Comparison of ENCODE assay signal across 35 cellular contexts in genomic region chr6:85650606-85651005, GRCh38.
"Had no signal": no experiment of that assay in that cellular context is flagged by ENCODE, and none has a peak within 500 bp of the region (broad histone marks: within the 10 kb centered on the region; RNA-seq: fewer than 3 reads in every experiment).

No MANE protein-coding gene starts in this region.

- H3K27ac ChIP-seq: adrenal gland, body of pancreas, brain microvascular endothelial cell, breast epithelium, VCaP had no signal

- DNase-seq: activated B cell treated with CpG ODN at 0.5 μM for 24 hours; activated CD4-positive, alpha-beta memory T cell treated with anti-CD3 and anti-CD28 coated beads, Interleukin-2, amount 10 ng/mL, durations not matched to agents 7 days and 5 days; activated CD4-positive, alpha-beta T cell treated with anti-CD3 and anti-CD28 coated beads for 4 hours; activated CD4-positive, alpha-beta T cell treated with anti-CD3 and anti-CD28 coated beads, Interleukin-2, amount 10 ng/mL, durations not matched to agents 24 days and 14 days; activated CD4-positive, alpha-beta T cell treated with anti-CD3 and anti-CD28 coated beads, Interleukin-2, amount 50 U/mL, for 48 hours; activated CD4-positive, CD25-positive, alpha-beta regulatory T cell treated with anti-CD3 and anti-CD28 coated beads, Interleukin-2, amount 50 U/mL, for 72 hours; activated CD8-positive, alpha-beta memory T cell treated with anti-CD3 and anti-CD28 coated beads for 24 hours; activated CD8-positive, alpha-beta memory T cell treated with anti-CD3 and anti-CD28 coated beads, Interleukin-2, amount 10 ng/mL, durations not matched to agents 7 days and 5 days; activated CD8-positive, alpha-beta memory T cell treated with anti-CD3 and anti-CD28 coated beads, Interleukin-2, amount 50 U/mL, for 48 hours; activated CD8-positive, alpha-beta T cell treated with anti-CD3 and anti-CD28 coated beads, Interleukin-2, amount 10 ng/mL, durations not matched to agents 7 days and 5 days; activated effector memory CD4-positive, alpha-beta T cell treated with Interleukin-2 at 50 U/mL for 16 hours; activated gamma-delta T cell; activated naive CD4-positive, alpha-beta T cell treated with anti-CD3 and anti-CD28 coated beads, Interleukin-2, amount 10 ng/mL, durations not matched to agents 7 days and 5 days; activated naive CD4-positive, alpha-beta T cell treated with Interleukin-2 at 50 U/mL for 16 hours; activated naive CD8-positive, alpha-beta T cell treated with anti-CD3 and anti-CD28 coated beads, Interleukin-2, amount 10 ng/mL, durations not matched to agents 7 days and 5 days; activated T-cell treated with anti-CD3 and anti-CD28 coated beads, Interleukin-2, amount 50 U/mL, for 24 hours; activated T-cell treated with anti-CD3 and anti-CD28 coated beads, Interleukin-2, amount 50 U/mL, for 48 hours; adrenal gland; amniotic stem cell; aorta; body of pancreas; brain microvascular endothelial cell; central memory CD4-positive, alpha-beta T cell; T-helper 1 cell; T-helper 2 cell; T-helper 9 cell had no signal

- H3K36me3 Mint-ChIP-seq: activated CD8-positive, alpha-beta memory T cell treated with anti-CD3 and anti-CD28 coated beads, Interleukin-2, amount 10 ng/mL, durations not matched to agents 7 days and 5 days; activated naive CD4-positive, alpha-beta T cell treated with anti-CD3 and anti-CD28 coated beads, Interleukin-2, amount 10 ng/mL, durations not matched to agents 7 days and 5 days; activated naive CD4-positive, alpha-beta T cell treated with anti-CD3 and anti-CD28 coated beads, Interleukin-2, amount 50 U/mL, for 24 hours; activated naive CD8-positive, alpha-beta T cell; activated naive CD8-positive, alpha-beta T cell treated with anti-CD3 and anti-CD28 coated beads, Interleukin-2, amount 10 ng/mL, durations not matched to agents 7 days and 5 days had no signal

- H3K4me3 Mint-ChIP-seq: activated B cell treated with CpG ODN at 0.5 μM for 24 hours; activated CD4-positive, alpha-beta memory T cell treated with anti-CD3 and anti-CD28 coated beads, Interleukin-2, amount 10 ng/mL, durations not matched to agents 7 days and 5 days; activated CD4-positive, alpha-beta T cell treated with anti-CD3 and anti-CD28 coated beads, Interleukin-2, amount 10 ng/mL, durations not matched to agents 24 days and 14 days; activated CD8-positive, alpha-beta memory T cell treated with anti-CD3 and anti-CD28 coated beads, Interleukin-2, amount 10 ng/mL, durations not matched to agents 7 days and 5 days; activated CD8-positive, alpha-beta T cell treated with anti-CD3 and anti-CD28 coated beads, Interleukin-2, amount 10 ng/mL, durations not matched to agents 7 days and 5 days; activated naive CD4-positive, alpha-beta T cell treated with anti-CD3 and anti-CD28 coated beads, Interleukin-2, amount 10 ng/mL, durations not matched to agents 7 days and 5 days; activated naive CD4-positive, alpha-beta T cell treated with anti-CD3 and anti-CD28 coated beads, Interleukin-2, amount 50 U/mL, for 24 hours; activated naive CD8-positive, alpha-beta T cell; activated naive CD8-positive, alpha-beta T cell treated with anti-CD3 and anti-CD28 coated beads, Interleukin-2, amount 10 ng/mL, durations not matched to agents 7 days and 5 days; activated T-cell treated with anti-CD3 and anti-CD28 coated beads, Interleukin-2, amount 50 U/mL, for 24 hours; T-helper 1 cell treated with Interleukin-12 subunit alpha and Interleukin-12 subunit beta and Interleukin-4 antibody, amounts not matched to agents 30 μg/mL and 1 μg/mL, for 36 hours; T-helper 2 cell treated with Interferon-gamma antibody and Interleukin-4, amounts not matched to agents 5 μg/mL and 100 μg/mL, for 36 hours had no signal

- ATAC-seq: activated CD8-positive, alpha-beta memory T cell treated with anti-CD3 and anti-CD28 coated beads, Interleukin-2, amount 10 ng/mL, durations not matched to agents 7 days and 5 days; activated CD8-positive, alpha-beta T cell treated with anti-CD3 and anti-CD28 coated beads, Interleukin-2, amount 10 ng/mL, durations not matched to agents 7 days and 5 days; body of pancreas had no signal

- H3K9me3 ChIP-seq: adrenal gland, body of pancreas, breast epithelium had no signal

- H3K27me3 ChIP-seq: adrenal gland, body of pancreas, brain microvascular endothelial cell, breast epithelium had no signal

- FAIRE-seq: astrocyte, TTC549 had no signal

- H3K4me1 ChIP-seq: adrenal gland, body of pancreas, breast epithelium had no signal

- H3K4me3 ChIP-seq: adrenal gland, body of pancreas, breast epithelium had no signal

- H3K36me3 ChIP-seq: adrenal gland, brain microvascular endothelial cell, breast epithelium had no signal

- H3K27ac Mint-ChIP-seq: activated B cell treated with CpG ODN at 0.5 μM for 24 hours; activated CD4-positive, alpha-beta memory T cell treated with anti-CD3 and anti-CD28 coated beads, Interleukin-2, amount 10 ng/mL, durations not matched to agents 7 days and 5 days; activated CD4-positive, alpha-beta T cell treated with anti-CD3 and anti-CD28 coated beads, Interleukin-2, amount 10 ng/mL, durations not matched to agents 24 days and 14 days; activated CD8-positive, alpha-beta memory T cell treated with anti-CD3 and anti-CD28 coated beads, Interleukin-2, amount 10 ng/mL, durations not matched to agents 7 days and 5 days; activated CD8-positive, alpha-beta T cell treated with anti-CD3 and anti-CD28 coated beads, Interleukin-2, amount 10 ng/mL, durations not matched to agents 7 days and 5 days; activated naive CD4-positive, alpha-beta T cell treated with anti-CD3 and anti-CD28 coated beads, Interleukin-2, amount 10 ng/mL, durations not matched to agents 7 days and 5 days; activated naive CD4-positive, alpha-beta T cell treated with anti-CD3 and anti-CD28 coated beads, Interleukin-2, amount 50 U/mL, for 24 hours; activated naive CD8-positive, alpha-beta T cell; activated naive CD8-positive, alpha-beta T cell treated with anti-CD3 and anti-CD28 coated beads, Interleukin-2, amount 10 ng/mL, durations not matched to agents 7 days and 5 days; activated T-cell treated with anti-CD3 and anti-CD28 coated beads, Interleukin-2, amount 50 U/mL, for 24 hours; activated T-helper 2 cell treated with anti-CD3 and anti-CD28 coated beads, Interferon-gamma antibody, Interleukin-2, Interleukin-4, amounts not matched to agents 10 μg/mL and 5 μg/mL and 100 μg/mL, durations not matched to agents 14 hours and 24 hours and 36 hours; T-helper 1 cell treated with Interleukin-12 subunit alpha and Interleukin-12 subunit beta and Interleukin-4 antibody, amounts not matched to agents 30 μg/mL and 1 μg/mL, for 36 hours; T-helper 2 cell treated with Interferon-gamma antibody and Interleukin-4, amounts not matched to agents 5 μg/mL and 100 μg/mL, for 36 hours had no signal

- H3K9me3 Mint-ChIP-seq: activated B cell treated with CpG ODN at 0.5 μM for 24 hours; activated naive CD4-positive, alpha-beta T cell treated with anti-CD3 and anti-CD28 coated beads, Interleukin-2, amount 10 ng/mL, durations not matched to agents 7 days and 5 days; activated naive CD4-positive, alpha-beta T cell treated with anti-CD3 and anti-CD28 coated beads, Interleukin-2, amount 50 U/mL, for 24 hours; activated naive CD8-positive, alpha-beta T cell treated with anti-CD3 and anti-CD28 coated beads, Interleukin-2, amount 10 ng/mL, durations not matched to agents 7 days and 5 days; activated T-cell treated with anti-CD3 and anti-CD28 coated beads, Interleukin-2, amount 50 U/mL, for 24 hours; activated T-helper 2 cell treated with anti-CD3 and anti-CD28 coated beads, Interferon-gamma antibody, Interleukin-2, Interleukin-4, amounts not matched to agents 10 μg/mL and 5 μg/mL and 100 μg/mL, durations not matched to agents 14 hours and 24 hours and 36 hours; T-helper 1 cell treated with Interleukin-12 subunit alpha and Interleukin-12 subunit beta and Interleukin-4 antibody, amounts not matched to agents 30 μg/mL and 1 μg/mL, for 36 hours; T-helper 2 cell treated with Interferon-gamma antibody and Interleukin-4, amounts not matched to agents 5 μg/mL and 100 μg/mL, for 36 hours had no signal

- H3K27me3 Mint-ChIP-seq: activated B cell treated with CpG ODN at 0.5 μM for 24 hours; activated CD8-positive, alpha-beta memory T cell treated with anti-CD3 and anti-CD28 coated beads, Interleukin-2, amount 10 ng/mL, durations not matched to agents 7 days and 5 days; activated naive CD4-positive, alpha-beta T cell treated with anti-CD3 and anti-CD28 coated beads, Interleukin-2, amount 50 U/mL, for 24 hours; activated naive CD8-positive, alpha-beta T cell; activated T-cell treated with anti-CD3 and anti-CD28 coated beads, Interleukin-2, amount 50 U/mL, for 24 hours had no signal
